In genomic region chr3:194330579-194330978, GRCh38 we compare ENCODE assay signal across 15 cellular contexts. TPM values are rescaled to one million over a fixed set of nuclear protein-coding genes. Genes with fewer than 3 reads are reported as not detected.
A peak's percentile ranks its signal among the peaks of the same experiment; 100 is the strongest.
DNase-seq lines count a peak whose midpoint lies in the region; ATAC-seq, FAIRE-seq and TF ChIP-seq lines count a peak whose summit lies in the region.
"Had no signal": no experiment of that assay in that cellular context is flagged by ENCODE, and none has a peak within 500 bp of the region (broad histone marks: within the 10 kb centered on the region; RNA-seq: fewer than 3 reads in every experiment).

No MANE protein-coding gene starts in this region.

- no peak overlapping the region; the same call in 1 of the 2 replicates for H2BK5ac ChIP-seq in H1 (ENCODE audit: low read depth, low read length)

- no peak overlapping the region for H3K4ac ChIP-seq in H1 (replicated peaks; ENCODE audit: insufficient read length, low read depth, low read length)

- no peak overlapping the region for H3K27ac ChIP-seq in H1 (ENCODE audit: low read depth, low read length)
- H3K27ac ChIP-seq: 22Rv1 had no signal

- H3K23ac ChIP-seq in H1 (ENCODE audit: insufficient read length), result no peak overlapping the region

- H3K36me3 ChIP-seq in H1 (ENCODE audit: control insufficient read depth in 2 of 4, insufficient read depth in 4 of 4, low read length in 3 of 4), result no peaks in the 10 kb centered on the region; a peak in 1 of 8 replicates

- H3K18ac ChIP-seq in H1 (ENCODE audit: extremely low read depth, low read length), result no peak overlapping the region

- H3K4me2 ChIP-seq in H1 (ENCODE audit: insufficient read depth in 1 of 2, low read depth in 2 of 2, low read length in 2 of 2), result no peak overlapping the region

- peaks cover 0 to 13% of the 10 kb centered on the region in 2 experiments; a peak in 1 of 4 replicates for H3K9me3 ChIP-seq in H1 (ENCODE audit: insufficient read depth in 2 of 2, low read depth in 1 of 2, low read length in 1 of 2)

- no peak overlapping the region for H3K9ac ChIP-seq in H1 (replicated peaks in 1 of 4; ENCODE audit: extremely low read depth in 1 of 4, low read depth in 3 of 4, low read length in 3 of 4)

- TF ChIP-seq EP300 in H1 (IDR thresholded peaks at IDR 0.05; ENCODE audit: borderline replicate concordance in 1 of 2, low read depth in 2 of 2, low read length in 2 of 2), result no peak

- no peaks in the 10 kb centered on the region for H3K79me2 ChIP-seq in H1 (ENCODE audit: control insufficient read depth in 1 of 2, insufficient read depth in 2 of 2, low read length in 2 of 2)

- H4K5ac ChIP-seq in H1 (ENCODE audit: insufficient read length, low read depth, low read length), result no peak overlapping the region

- no peak overlapping the region for H2BK12ac ChIP-seq in H1 (ENCODE audit: low read depth, low read length)

- H3K4me3 ChIP-seq in H1 (ENCODE audit: extremely low read depth in 1 of 4, insufficient read depth in 2 of 4, low read depth in 3 of 4, low read length in 4 of 4), result no peak overlapping the region

- 79% methylated on average over 4 of the region's 4 CpGs; no CpG with 5 or more reads in 1 of the 2 experiments for WGBS in H1 (ENCODE audit: extremely low coverage in 1 of 2, insufficient coverage in 1 of 2, insufficient read length in 1 of 2, insufficient replicate concordance in 2 of 2, low coverage in 1 of 2, low lambda C conversion rate in 2 of 2, missing lambda C conversion rate in 1 of 2), 2 experiments

- intact Hi-C loops in Right ventricle myocardium inferior (cut with DNase I), result loop anchor here (10.0 kb wide), 1 partner anchor 666 kb away; no protein-coding TSS in a partner anchor
- intact Hi-C loops in cardiac septum (cut with DNase I), result loop anchor here (5.0 to 10.0 kb wide), 4 partner anchors 67 to 666 kb away; partner anchors contain the start of gene GP5

- H4K20me1 ChIP-seq in H1 (replicated peaks in 1 of 2; ENCODE audit: control insufficient read depth in 1 of 2, insufficient read depth in 2 of 2, low read length in 2 of 2), result peaks cover 0 to 14% of the 10 kb centered on the region in 2 experiments

- peaks cover 19% of the 10 kb centered on the region for H3K23me2 ChIP-seq in H1 (ENCODE audit: low read depth, low read length)

- no peak for TF ChIP-seq RAD21 in H1 (IDR thresholded peaks at IDR 0.05 in 1 of 2, conservative IDR thresholded peaks at IDR 0.05 in 1 of 2; ENCODE audit: low read depth in 2 of 2, low read length in 2 of 2)

- DNase-seq in Right ventricle myocardium inferior (ENCODE audit: missing footprints) (peak; percentile 86), cardiac septum (ENCODE audit: low spot score) (no peak), H1 (ENCODE audit: low read depth in 1 of 2, low spot score in 2 of 2) (no peak), iris pigment epithelial cell (ENCODE audit: low read depth) (peak; percentile 24), iPS-NIHi11 (ENCODE audit: low spot score) (no peak), amygdala (lab: John Stamatoyannopoulos, UW) (no peak)
- no peak for DNase-seq in activated T-cell treated with anti-CD3 and anti-CD28 coated beads, Interleukin-2, amount 50 U/mL, for 1 hour
- DNase-seq: activated T-cell treated with anti-CD3 and anti-CD28 coated beads, Interleukin-2, amount 50 U/mL, for 24 hours; NCI-H510A; occipital lobe; SHP77; stimulated activated CD4-positive, alpha-beta T cell treated with anti-CD3 and anti-CD28 coated beads, Interleukin-4, amount 100 ng/mL, for 4 hours had no signal

- no peak overlapping the region for H2BK20ac ChIP-seq in H1 (ENCODE audit: low read length)

- FAIRE-seq in H1 (lab: Jason Lieb, UNC), result no peak
- FAIRE-seq: endothelial cell of umbilical vein had no signal

- no peak for TF ChIP-seq POLR2A in H1 (IDR thresholded peaks at IDR 0.05; ENCODE audit: control extremely low read depth in 1 of 2, low read depth in 2 of 2, low read length in 2 of 2)

- no peak for TF ChIP-seq CTCF in H1 (IDR thresholded peaks at IDR 0.05; ENCODE audit: control extremely low read depth in 1 of 3, insufficient read depth in 1 of 3, low read depth in 1 of 3, low read length in 3 of 3)

- CTCF ChIA-PET in H1 (lab: Charles Lee; ENCODE audit: partially characterized antibody), result interaction anchor here (0.7 to 2.4 kb wide), 9 partner anchors 8 to 548 kb away, joined by 3 to 37 read pairs (median 3); no protein-coding TSS in a partner anchor

- no peak overlapping the region for H3K14ac ChIP-seq in H1 (ENCODE audit: insufficient read length)

- no peak overlapping the region for H2BK15ac ChIP-seq in H1 (ENCODE audit: low read length)

- H3K56ac ChIP-seq in H1 (replicated peaks; ENCODE audit: insufficient read length, low read depth, low read length), result no peak overlapping the region

- no peak overlapping the region for H2AK5ac ChIP-seq in H1 (ENCODE audit: low read depth, low read length)

- no peak overlapping the region for H2AFZ ChIP-seq in H1 (ENCODE audit: low read length)

- H3K27me3 ChIP-seq in H1 (replicated peaks in 1 of 4; ENCODE audit: control insufficient read depth in 3 of 4, extremely low read depth in 1 of 4, insufficient read depth in 3 of 4, low read length in 3 of 4), result peaks cover 0 to 24% (median 17%) of the 10 kb centered on the region in 4 experiments; a peak in 5 of 7 replicates

- ATAC-seq in Right ventricle myocardium inferior, result peak; percentile 56
- no peak for ATAC-seq in GM21737 (IDR thresholded peaks at IDR 0.05; ENCODE audit: unreplicated experiment)

- peaks cover 0 to 2% (median 0%) of the 10 kb centered on the region in 4 experiments; a peak in 3 of 7 replicates for H3K4me1 ChIP-seq in H1 (replicated peaks in 1 of 4; ENCODE audit: control insufficient read depth in 3 of 4, insufficient read depth in 4 of 4, low read length in 3 of 4)

- POLR2A ChIA-PET in H1 (lab: Charles Lee; ENCODE audit: partially characterized antibody), result interaction anchor here (1.5 kb wide), 1 partner anchor 66 kb away, joined by 3 read pairs; no protein-coding TSS in a partner anchor

- H4K8ac ChIP-seq in H1 (ENCODE audit: extremely low read depth, insufficient read depth, low read length), result no peak overlapping the region

- H2BK120ac ChIP-seq in H1 (replicated peaks; ENCODE audit: low read depth, low read length), result no peak overlapping the region

- H4K91ac ChIP-seq in H1 (replicated peaks; ENCODE audit: insufficient read length, low read length), result peak overlapping the region; percentile 7

- H3K79me1 ChIP-seq in H1 (ENCODE audit: low read depth, low read length), result peaks cover 10% of the 10 kb centered on the region

TF ChIP-seq in H1, 55 proteins besides CTCF, POLR2A, EP300 and RAD21:
- no peak for TF ChIP-seq TAF1 (IDR thresholded peaks at IDR 0.05; ENCODE audit: low read depth, low read length)
- TF ChIP-seq SP1 (IDR thresholded peaks at IDR 0.05; ENCODE audit: low read depth, low read length), result no peak
- TF ChIP-seq YY1 (IDR thresholded peaks at IDR 0.05; ENCODE audit: low read depth, low read length), result no peak
- TF ChIP-seq NANOG (IDR thresholded peaks at IDR 0.05; ENCODE audit: insufficient read depth, low read depth, low read length, poor library complexity, severe bottlenecking), result no peak
- TF ChIP-seq NRF1 (IDR thresholded peaks at IDR 0.05; ENCODE audit: low read depth, low read length), result no peak
- TF ChIP-seq KDM1A (IDR thresholded peaks at IDR 0.05; ENCODE audit: borderline replicate concordance, low read length), result no peak
- TF ChIP-seq POLR2AphosphoS5 (IDR thresholded peaks at IDR 0.05; ENCODE audit: low read depth, low read length), result no peak
- no peak for TF ChIP-seq PHF8 (conservative IDR thresholded peaks at IDR 0.05; ENCODE audit: low read depth, low read length)
- no peak for TF ChIP-seq SRF (IDR thresholded peaks at IDR 0.05; ENCODE audit: low read depth, low read length)
- no peak for TF ChIP-seq E2F6 (IDR thresholded peaks at IDR 0.05)
- no peak for TF ChIP-seq GTF2F1 (IDR thresholded peaks at IDR 0.05; ENCODE audit: borderline replicate concordance, low read depth, low read length)
- no peak for TF ChIP-seq SAP30 (IDR thresholded peaks at IDR 0.05; ENCODE audit: insufficient read depth, insufficient replicate concordance, low read length)

RNA-seq across cellular contexts. Expression of gene CPN2, which starts 20.5 kb away (rescaled TPM):
- 2.3 TPM for total RNA-seq in Right ventricle myocardium inferior
- total RNA-seq in cardiac septum, result 0.35 TPM
- not detected in 2 replicates for total RNA-seq in H1 (2021; fragmentation: NEBNext Ultra II Directional; extraction: Animal tissue kit (Norgen Biotek cat#: 25700))
- polyA plus RNA-seq in H1 (2011; rRNA removed), result 0.03 TPM in 1 of 2 replicates, not detected in the other
- polyA plus RNA-seq in H1 (2011; cell fraction: cytosol; rRNA removed), result not detected
- not detected for polyA plus RNA-seq in H1 (2011; cell fraction: nucleus; rRNA removed)
- polyA plus RNA-seq in H1 (2012, experiment 1 of 2), result 0.12 TPM in 1 of 4 replicates, not detected in the others
- not detected for polyA plus RNA-seq in H1 (2012, experiment 2 of 2)
- polyA plus RNA-seq in H1 (2013, experiment 1 of 2), result 0.02 TPM
- polyA plus RNA-seq in H1 (2013, experiment 2 of 2), result 0.02 TPM
- not detected in 2 replicates for polyA minus RNA-seq in H1 (2011; rRNA and poly(A)+ RNA removed)
- polyA minus RNA-seq in H1 (2011; cell fraction: cytosol; rRNA and poly(A)+ RNA removed), result not detected
- not detected for polyA minus RNA-seq in H1 (2011; cell fraction: nucleus; rRNA and poly(A)+ RNA removed)
- total RNA-seq: endothelial cell of umbilical vein, occipital lobe had no signal
- polyA plus RNA-seq: endothelial cell of umbilical vein had no signal

RNA-seq across cellular contexts. Expression of gene LRRC15, which starts 39.0 kb away (rescaled TPM):
- total RNA-seq in Right ventricle myocardium inferior (0.14 TPM), cardiac septum (0.38 TPM)
- total RNA-seq in H1 (2021; fragmentation: NEBNext Ultra II Directional; extraction: Animal tissue kit (Norgen Biotek cat#: 25700)), result 0.37 and 0.40 TPM in 2 replicates
- 0.15 and 0.17 TPM in 2 replicates for polyA plus RNA-seq in H1 (2011; rRNA removed)
- 0.08 TPM for polyA plus RNA-seq in H1 (2011; cell fraction: cytosol; rRNA removed)
- 0.19 TPM for polyA plus RNA-seq in H1 (2011; cell fraction: nucleus; rRNA removed)
- polyA plus RNA-seq in H1 (2012, experiment 1 of 2), result 0.11 to 0.16 TPM (median 0.16 TPM) in 3 of 4 replicates, not detected in the other
- 0.07 TPM for polyA plus RNA-seq in H1 (2012, experiment 2 of 2)
- polyA plus RNA-seq in H1 (2013, experiment 1 of 2), result 0.34 TPM
- 0.42 TPM for polyA plus RNA-seq in H1 (2013, experiment 2 of 2)
- polyA minus RNA-seq in H1 (2011; rRNA and poly(A)+ RNA removed), result 0.17 and 0.32 TPM in 2 replicates
- polyA minus RNA-seq in H1 (2011; cell fraction: cytosol; rRNA and poly(A)+ RNA removed), result not detected
- 0.10 TPM for polyA minus RNA-seq in H1 (2011; cell fraction: nucleus; rRNA and poly(A)+ RNA removed)
- total RNA-seq: endothelial cell of umbilical vein, occipital lobe had no signal
- polyA plus RNA-seq: endothelial cell of umbilical vein had no signal

Comparison
In these comparisons a context has a peak if more than half of its experiments do, and no peak if none do; other contexts are left out.
1. DNase-seq: peak in Right ventricle myocardium inferior (single experiment) and iris pigment epithelial cell (single experiment); none in cardiac septum (single experiment), H1 (0 of 2), activated T-cell treated with anti-CD3 and anti-CD28 coated beads, Interleukin-2, amount 50 U/mL, for 1 hour (single experiment), iPS-NIHi11 (single experiment) and amygdala (0 of 56).